30 cellular contexts compared by ENCODE assay signal in genomic region chr5:27216367-27216941, GRCh38.
"Had no signal": no experiment of that assay in that cellular context is flagged by ENCODE, and none has a peak within 500 bp of the region (broad histone marks: within the 10 kb centered on the region; RNA-seq: fewer than 3 reads in every experiment).

No MANE protein-coding gene starts in this region.

- H3K27me3 Mint-ChIP-seq: activated CD4-positive, alpha-beta T cell treated with anti-CD3 and anti-CD28 coated beads, Interleukin-2, amount 10 ng/mL, durations not matched to agents 24 days and 14 days; activated naive CD4-positive, alpha-beta T cell treated with anti-CD3 and anti-CD28 coated beads, Interleukin-2, amount 50 U/mL, for 24 hours; activated naive CD8-positive, alpha-beta T cell treated with anti-CD3 and anti-CD28 coated beads, Interleukin-2, amount 10 ng/mL, durations not matched to agents 7 days and 5 days; activated T-cell treated with anti-CD3 and anti-CD28 coated beads, Interleukin-2, amount 50 U/mL, for 24 hours; central memory CD8-positive, alpha-beta T cell had no signal

- H3K27ac ChIP-seq: ascending aorta, cardiac muscle cell, Peyer's patch, RWPE1 had no signal

- H3K27ac Mint-ChIP-seq: activated CD4-positive, alpha-beta T cell treated with anti-CD3 and anti-CD28 coated beads, Interleukin-2, amount 10 ng/mL, durations not matched to agents 24 days and 14 days; activated CD8-positive, alpha-beta T cell treated with anti-CD3 and anti-CD28 coated beads, Interleukin-2, amount 10 ng/mL, durations not matched to agents 7 days and 5 days; activated naive CD4-positive, alpha-beta T cell treated with anti-CD3 and anti-CD28 coated beads, Interleukin-2, amount 50 U/mL, for 24 hours; activated naive CD8-positive, alpha-beta T cell treated with anti-CD3 and anti-CD28 coated beads, Interleukin-2, amount 10 ng/mL, durations not matched to agents 7 days and 5 days; activated T-cell treated with anti-CD3 and anti-CD28 coated beads, Interleukin-2, amount 50 U/mL, for 24 hours; activated T-helper 2 cell treated with anti-CD3 and anti-CD28 coated beads, Interferon-gamma antibody, Interleukin-2, Interleukin-4, amounts not matched to agents 10 μg/mL and 5 μg/mL and 100 μg/mL, durations not matched to agents 14 hours and 24 hours and 36 hours had no signal

- H3K36me3 ChIP-seq: ascending aorta, cardiac muscle cell, Peyer's patch had no signal

- H3K36me3 Mint-ChIP-seq: activated naive CD4-positive, alpha-beta T cell treated with anti-CD3 and anti-CD28 coated beads, Interleukin-2, amount 50 U/mL, for 24 hours; activated naive CD8-positive, alpha-beta T cell treated with anti-CD3 and anti-CD28 coated beads, Interleukin-2, amount 10 ng/mL, durations not matched to agents 7 days and 5 days had no signal

- H3K27me3 ChIP-seq: ascending aorta, cardiac muscle cell, Peyer's patch had no signal

- ATAC-seq: activated CD8-positive, alpha-beta T cell treated with anti-CD3 and anti-CD28 coated beads, Interleukin-2, amount 10 ng/mL, durations not matched to agents 7 days and 5 days; PC-3; Right ventricle myocardium inferior had no signal

- H3K4me3 ChIP-seq: ascending aorta, cardiac muscle cell, Peyer's patch had no signal

- H3K9me3 ChIP-seq: ascending aorta, Peyer's patch had no signal

- H3K4me1 Mint-ChIP-seq: activated CD4-positive, alpha-beta T cell treated with anti-CD3 and anti-CD28 coated beads, Interleukin-2, amount 10 ng/mL, durations not matched to agents 24 days and 14 days; activated naive CD4-positive, alpha-beta T cell treated with anti-CD3 and anti-CD28 coated beads, Interleukin-2, amount 50 U/mL, for 24 hours; activated naive CD8-positive, alpha-beta T cell treated with anti-CD3 and anti-CD28 coated beads, Interleukin-2, amount 10 ng/mL, durations not matched to agents 7 days and 5 days; central memory CD8-positive, alpha-beta T cell had no signal

- DNase-seq: activated CD4-positive, alpha-beta T cell treated with anti-CD3 and anti-CD28 coated beads, Interleukin-2, amount 10 ng/mL, durations not matched to agents 24 days and 14 days; activated CD4-positive, alpha-beta T cell treated with anti-CD3 and anti-CD28 coated beads, Interleukin-2, amount 50 U/mL, for 48 hours; activated CD8-positive, alpha-beta T cell treated with anti-CD3 and anti-CD28 coated beads, Interleukin-2, amount 10 ng/mL, durations not matched to agents 7 days and 5 days; activated gamma-delta T cell; activated naive CD4-positive, alpha-beta T cell treated with Interleukin-2 at 50 U/mL for 16 hours; activated naive CD8-positive, alpha-beta T cell treated with anti-CD3 and anti-CD28 coated beads, Interleukin-2, amount 10 ng/mL, durations not matched to agents 7 days and 5 days; activated T-cell treated with anti-CD3 and anti-CD28 coated beads, Interleukin-2, amount 50 U/mL, for 24 hours; amygdala; Karpas-422; NCI-H1105; NCI-H1417 treated with DMSO at 0.1 percent for 48 hours; NCI-H187 treated with DMSO at 0.1 percent for 48 hours; NCI-H2081; NCI-H226; NCI-H446 treated with DMSO at 0.1 percent for 48 hours; NCI-H524; NCI-H69; NCI-H82; NK-92 treated with Interleukin-12 subunit alpha and Interleukin-12 subunit beta, amount 100 ng/mL, for 24 hours; PC-3; Peyer's patch; SIG-M5; T1000 had no signal

- H3K9me3 Mint-ChIP-seq: activated CD4-positive, alpha-beta T cell treated with anti-CD3 and anti-CD28 coated beads, Interleukin-2, amount 10 ng/mL, durations not matched to agents 24 days and 14 days had no signal

- H3K4me1 ChIP-seq: ascending aorta, Peyer's patch had no signal

- H3K4me3 Mint-ChIP-seq: activated CD4-positive, alpha-beta T cell treated with anti-CD3 and anti-CD28 coated beads, Interleukin-2, amount 10 ng/mL, durations not matched to agents 24 days and 14 days; activated CD8-positive, alpha-beta T cell treated with anti-CD3 and anti-CD28 coated beads, Interleukin-2, amount 10 ng/mL, durations not matched to agents 7 days and 5 days; activated naive CD4-positive, alpha-beta T cell treated with anti-CD3 and anti-CD28 coated beads, Interleukin-2, amount 50 U/mL, for 24 hours; activated naive CD8-positive, alpha-beta T cell treated with anti-CD3 and anti-CD28 coated beads, Interleukin-2, amount 10 ng/mL, durations not matched to agents 7 days and 5 days; activated T-cell treated with anti-CD3 and anti-CD28 coated beads, Interleukin-2, amount 50 U/mL, for 24 hours; central memory CD8-positive, alpha-beta T cell had no signal
